In genomic region chr10:114408112-114408967, GRCh38 we compare ENCODE assay signal across 19 cellular contexts. TPM values are rescaled to one million over a fixed set of nuclear protein-coding genes. Genes with fewer than 3 reads are reported as not detected.
DNase-seq lines count a peak whose midpoint lies in the region; ATAC-seq lines count a peak whose summit lies in the region.
"Had no signal": no experiment of that assay in that cellular context is flagged by ENCODE, and none has a peak within 500 bp of the region (broad histone marks: within the 10 kb centered on the region; RNA-seq: fewer than 3 reads in every experiment).

No MANE protein-coding gene starts in this region.

- no peak overlapping the region for H3K4me3 ChIP-seq in Jurkat, Clone E6-1 (ENCODE audit: low read length)
- H3K4me3 ChIP-seq: lower lobe of right lung, SJSA1, tibial nerve had no signal

- ATAC-seq in T-helper 17 cell (no peak), HG03045 (IDR thresholded peaks at IDR 0.05; ENCODE audit: unreplicated experiment) (no peak)
- ATAC-seq in stimulated activated memory B cell treated with anti-CD40 and anti-IgM and Interleukin-4, amounts not matched to agents 10 μg/mL and 1 μg/mL and 100 μg/mL, for 72 hours, result peak; percentile 17
- ATAC-seq: activated T-helper 17 cell treated with anti-CD3 and anti-CD28 coated beads, Interleukin-2, amount 50 U/mL, for 72 hours; lower lobe of right lung had no signal

- DNase-seq in NCI-H1417 (lab: John Stamatoyannopoulos, UW) (peak in 2 of 3 experiments; percentile 9 to 44), NCI-H1417 treated with DMSO at 0.1 percent for 48 hours (lab: John Stamatoyannopoulos, UW) (no peak), T-helper 17 cell (no peak), caudate nucleus (lab: John Stamatoyannopoulos, UW) (no peak), iPS-NIHi7 (ENCODE audit: extremely low spot score) (no peak)
- peak; percentile 39 for DNase-seq in Jurkat, Clone E6-1 (ENCODE audit: low read depth, low spot score)
- DNase-seq: activated CD4-positive, CD25-positive, alpha-beta regulatory T cell; activated CD8-positive, alpha-beta memory T cell treated with anti-CD3 and anti-CD28 coated beads for 24 hours; HFFc6; lower lobe of right lung; naive B cell; NCI-H2227 treated with DMSO at 0.1 percent for 48 hours had no signal

- H3K4me3 Mint-ChIP-seq in T-helper 17 cell, result peak overlapping the region; percentile 28
- no peak overlapping the region for H3K4me3 Mint-ChIP-seq in stimulated activated memory B cell treated with anti-CD40 and anti-IgM and Interleukin-4, amounts not matched to agents 10 μg/mL and 1 μg/mL and 100 μg/mL, for 72 hours
- H3K4me3 Mint-ChIP-seq: activated T-helper 17 cell treated with anti-CD3 and anti-CD28 coated beads, Interleukin-2, amount 50 U/mL, for 72 hours; HFFc6; naive B cell; T-helper 2 cell treated with Interferon-gamma antibody and Interleukin-4, amounts not matched to agents 5 μg/mL and 100 μg/mL, for 36 hours had no signal

- H3K9me3 ChIP-seq in T-helper 17 cell (ENCODE audit: control insufficient read depth, low read length, poor library complexity, severe bottlenecking), result no peaks in the 10 kb centered on the region
- H3K9me3 ChIP-seq: lower lobe of right lung, SJSA1, tibial nerve had no signal

- peaks cover 7% of the 10 kb centered on the region for H3K4me1 Mint-ChIP-seq in T-helper 17 cell
- H3K4me1 Mint-ChIP-seq in stimulated activated memory B cell treated with anti-CD40 and anti-IgM and Interleukin-4, amounts not matched to agents 10 μg/mL and 1 μg/mL and 100 μg/mL, for 72 hours, result peaks cover 25% of the 10 kb centered on the region
- H3K4me1 Mint-ChIP-seq: activated T-helper 17 cell treated with anti-CD3 and anti-CD28 coated beads, Interleukin-2, amount 50 U/mL, for 72 hours had no signal

- no peaks in the 10 kb centered on the region for H3K9me3 Mint-ChIP-seq in stimulated activated memory B cell treated with anti-CD40 and anti-IgM and Interleukin-4, amounts not matched to agents 10 μg/mL and 1 μg/mL and 100 μg/mL, for 72 hours
- H3K9me3 Mint-ChIP-seq: activated T-helper 17 cell treated with anti-CD3 and anti-CD28 coated beads, Interleukin-2, amount 50 U/mL, for 72 hours; HFFc6; T-helper 2 cell treated with Interferon-gamma antibody and Interleukin-4, amounts not matched to agents 5 μg/mL and 100 μg/mL, for 36 hours had no signal

- peaks cover 63% of the 10 kb centered on the region for H3K27me3 Mint-ChIP-seq in T-helper 17 cell
- peaks cover 66% of the 10 kb centered on the region for H3K27me3 Mint-ChIP-seq in stimulated activated memory B cell treated with anti-CD40 and anti-IgM and Interleukin-4, amounts not matched to agents 10 μg/mL and 1 μg/mL and 100 μg/mL, for 72 hours

- peaks cover 2% of the 10 kb centered on the region for H3K36me3 Mint-ChIP-seq in T-helper 17 cell (ENCODE audit: low read depth)
- no peaks in the 10 kb centered on the region for H3K36me3 Mint-ChIP-seq in stimulated activated memory B cell treated with anti-CD40 and anti-IgM and Interleukin-4, amounts not matched to agents 10 μg/mL and 1 μg/mL and 100 μg/mL, for 72 hours

- peak overlapping the region; percentile 1 for H3K27ac Mint-ChIP-seq in T-helper 17 cell
- no peak overlapping the region for H3K27ac Mint-ChIP-seq in stimulated activated memory B cell treated with anti-CD40 and anti-IgM and Interleukin-4, amounts not matched to agents 10 μg/mL and 1 μg/mL and 100 μg/mL, for 72 hours
- H3K27ac Mint-ChIP-seq: activated T-helper 17 cell treated with anti-CD3 and anti-CD28 coated beads, Interleukin-2, amount 50 U/mL, for 72 hours; HFFc6; T-helper 2 cell treated with Interferon-gamma antibody and Interleukin-4, amounts not matched to agents 5 μg/mL and 100 μg/mL, for 36 hours had no signal

- no peak overlapping the region for H3K27ac ChIP-seq in caudate nucleus (ENCODE audit: low read depth, low read length)
- H3K27ac ChIP-seq: 22Rv1, lower lobe of right lung, SJSA1 had no signal

RNA-seq across cellular contexts. Expression of gene AFAP1L2, which starts 4.0 kb away (rescaled TPM):
- 2.4 TPM for polyA plus RNA-seq in Jurkat, Clone E6-1 (2012; ENCODE audit: insufficient read depth, insufficient read length)
- 1 to 10 TPM; 1.8 to 3.0 TPM for total RNA-seq in T-helper 17 cell

Comparison
In these comparisons a context has a peak if more than half of its experiments do, and no peak if none do; other contexts are left out.
1. DNase-seq: peak in NCI-H1417 (2 of 3) and Jurkat, Clone E6-1 (single experiment); none in NCI-H1417 treated with DMSO at 0.1 percent for 48 hours (single experiment), T-helper 17 cell (0 of 3), caudate nucleus (0 of 61) and iPS-NIHi7 (single experiment).